In the genomic region with DNA sequence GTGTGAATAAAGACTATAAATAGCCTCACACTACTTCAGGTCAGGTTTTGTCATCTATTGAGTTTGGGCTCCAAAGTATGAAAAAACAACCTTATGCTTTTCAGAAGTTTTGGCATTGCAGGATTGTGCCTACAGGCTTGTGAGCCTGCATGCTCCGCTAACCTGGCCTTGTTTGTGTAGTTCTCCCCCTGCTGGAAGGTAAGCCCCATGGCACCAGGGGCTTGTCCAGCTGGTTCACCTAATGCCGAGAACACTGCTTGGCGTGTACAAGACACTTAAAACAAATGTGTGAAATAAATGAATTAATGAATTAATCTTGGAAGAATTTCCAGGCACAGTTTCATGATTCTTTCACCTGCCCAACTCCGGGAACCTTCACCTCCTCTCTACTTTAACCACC, we compare ENCODE assay signal across 8 cellular contexts. TPM values are rescaled to one million over a fixed set of nuclear protein-coding genes. Genes with fewer than 3 reads are reported as not detected.
DNase-seq lines count a peak whose midpoint lies in the region; ATAC-seq and TF ChIP-seq lines count a peak whose summit lies in the region.

No MANE protein-coding gene starts in this region.

- peaks cover 1% of the 10 kb centered on the region for H3K36me3 Mint-ChIP-seq in activated CD4-positive, alpha-beta T cell treated with anti-CD3 and anti-CD28 coated beads, Interleukin-2, amount 10 ng/mL, durations not matched to agents 7 days and 5 days (ENCODE audit: low read depth)

- CTCF ChIA-PET in activated CD4-positive, alpha-beta T cell treated with anti-CD3 and anti-CD28 coated beads, Interleukin-2, amount 10 ng/mL, durations not matched to agents 7 days and 5 days (lab: Charles Lee) = interaction anchor here (0.6 to 2.9 kb wide), 10 partner anchors 11 to 126 kb away, joined by 3 to 17 read pairs (median 4); a partner anchor contains a TSS

- no peaks in the 10 kb centered on the region for H3K27me3 Mint-ChIP-seq in activated CD4-positive, alpha-beta T cell treated with anti-CD3 and anti-CD28 coated beads, Interleukin-2, amount 10 ng/mL, durations not matched to agents 7 days and 5 days

- TF ChIP-seq CTCF in BE2C (IDR thresholded peaks at IDR 0.05; ENCODE audit: low read depth, low read length) = peak; percentile 83

- ATAC-seq in GM19023 (IDR thresholded peaks at IDR 0.05; ENCODE audit: unreplicated experiment) = peak; percentile 69
- ATAC-seq in HG03378 (IDR thresholded peaks at IDR 0.05; ENCODE audit: unreplicated experiment) = peak; percentile 69

- H3K4me3 ChIP-seq in BE2C (ENCODE audit: low read depth, low read length) = no peak overlapping the region

- DNase-seq in BE2C (peak; percentile 68), NCI-H69 (lab: John Stamatoyannopoulos, UW) (peak; percentile 78), dermis blood vessel endothelial cell (peak; percentile 77), midbrain (lab: John Stamatoyannopoulos, UW) (peak; percentile 6), superior temporal gyrus (ENCODE audit: extremely low spot score) (peak; percentile 46)
- DNase-seq in activated CD4-positive, alpha-beta T cell treated with anti-CD3 and anti-CD28 coated beads, Interleukin-2, amount 10 ng/mL, durations not matched to agents 7 days and 5 days = peak; percentile 73

- peaks cover 5% of the 10 kb centered on the region for H3K36me3 ChIP-seq in BE2C

- H3K4me3 Mint-ChIP-seq in activated CD4-positive, alpha-beta T cell treated with anti-CD3 and anti-CD28 coated beads, Interleukin-2, amount 10 ng/mL, durations not matched to agents 7 days and 5 days = no peak overlapping the region

- no peaks in the 10 kb centered on the region for H3K4me1 ChIP-seq in BE2C

- H3K27ac Mint-ChIP-seq in activated CD4-positive, alpha-beta T cell treated with anti-CD3 and anti-CD28 coated beads, Interleukin-2, amount 10 ng/mL, durations not matched to agents 7 days and 5 days = no peak overlapping the region

- no peaks in the 10 kb centered on the region for H3K9me3 Mint-ChIP-seq in activated CD4-positive, alpha-beta T cell treated with anti-CD3 and anti-CD28 coated beads, Interleukin-2, amount 10 ng/mL, durations not matched to agents 7 days and 5 days

- H3K27me3 ChIP-seq in BE2C = no peaks in the 10 kb centered on the region

- H3K4me1 Mint-ChIP-seq in activated CD4-positive, alpha-beta T cell treated with anti-CD3 and anti-CD28 coated beads, Interleukin-2, amount 10 ng/mL, durations not matched to agents 7 days and 5 days = peaks cover 38% of the 10 kb centered on the region

- H3K9me3 ChIP-seq in BE2C = no peaks in the 10 kb centered on the region

- POLR2A ChIA-PET in activated CD4-positive, alpha-beta T cell treated with anti-CD3 and anti-CD28 coated beads, Interleukin-2, amount 10 ng/mL, durations not matched to agents 7 days and 5 days (lab: Charles Lee) = no interaction called here

RNA-seq across cellular contexts. Expression of a gene that starts 1.8 kb away (rescaled TPM):
- polyA plus RNA-seq in BE2C (2012; ENCODE audit: insufficient read depth, insufficient read length, low read depth) = 456 TPM
- 100 to 1,000 TPM in 1 of 2 experiments, 10 to 100 TPM in 1; 99.6 to 105 TPM for total RNA-seq in activated CD4-positive, alpha-beta T cell treated with anti-CD3 and anti-CD28 coated beads, Interleukin-2, amount 10 ng/mL, durations not matched to agents 7 days and 5 days
- total RNA-seq in dermis blood vessel endothelial cell = 79.3 and 83.7 TPM in 2 replicates

RNA-seq across cellular contexts. Expression of a gene that starts 13.3 kb away (rescaled TPM):
- polyA plus RNA-seq in BE2C (2012; ENCODE audit: insufficient read depth, insufficient read length, low read depth) = not detected
- 1 to 10 TPM; 1.1 to 1.4 TPM for total RNA-seq in activated CD4-positive, alpha-beta T cell treated with anti-CD3 and anti-CD28 coated beads, Interleukin-2, amount 10 ng/mL, durations not matched to agents 7 days and 5 days
- total RNA-seq in dermis blood vessel endothelial cell = 0.60 and 1.0 TPM in 2 replicates

RNA-seq across cellular contexts. Expression of a gene that starts 13.5 kb away (rescaled TPM):
- polyA plus RNA-seq in BE2C (2012; ENCODE audit: insufficient read depth, insufficient read length, low read depth) = 48.1 TPM
- 100 to 1,000 TPM; 157 to 159 TPM for total RNA-seq in activated CD4-positive, alpha-beta T cell treated with anti-CD3 and anti-CD28 coated beads, Interleukin-2, amount 10 ng/mL, durations not matched to agents 7 days and 5 days
- total RNA-seq in dermis blood vessel endothelial cell = 16.5 and 24.3 TPM in 2 replicates

Comparison
In these comparisons a context has a peak if more than half of its experiments do, and no peak if none do; other contexts are left out.
1. DNase-seq: peak in every context shown above with its lines; median percentile 78 in NCI-H69; 77 in dermis blood vessel endothelial cell; 73 in activated CD4-positive, alpha-beta T cell treated with anti-CD3 and anti-CD28 coated beads, Interleukin-2, amount 10 ng/mL, durations not matched to agents 7 days and 5 days; 68 in BE2C; 46 in superior temporal gyrus; 6 in midbrain.